In genomic region chr6:125781307-125781868, GRCh38 we compare ENCODE assay signal across 8 cellular contexts. TPM values are rescaled to one million over a fixed set of nuclear protein-coding genes. Genes with fewer than 3 reads are reported as not detected.
DNase-seq lines count a peak whose midpoint lies in the region; ATAC-seq and TF ChIP-seq lines count a peak whose summit lies in the region.

No MANE protein-coding gene starts in this region.

- no peaks in the 10 kb centered on the region for H3K36me3 ChIP-seq in HCT116 (ENCODE audit: control insufficient read depth in 1 of 2, insufficient read depth in 2 of 2, low read length in 2 of 2)
- H3K36me3 ChIP-seq in WERI-Rb-1 = no peaks in the 10 kb centered on the region
- no peaks in the 10 kb centered on the region for H3K36me3 ChIP-seq in esophagus squamous epithelium
- H3K36me3 ChIP-seq in trophoblast cell (ENCODE audit: control insufficient read depth in 1 of 2, insufficient read depth in 2 of 2, low read length in 2 of 2) = no peaks in the 10 kb centered on the region

- CTCF ChIA-PET in activated CD8-positive, alpha-beta memory T cell treated with anti-CD3 and anti-CD28 coated beads, Interleukin-2, amount 10 ng/mL, durations not matched to agents 7 days and 5 days (lab: Charles Lee) = interaction anchor here (0.7 to 3.1 kb wide), 15 partner anchors 10 to 516 kb away, joined by 3 to 87 read pairs (median 4); partner anchors contain the start of genes HINT3, NCOA7 and TRMT11
- CTCF ChIA-PET in HCT116 (lab: Charles Lee) = interaction anchor here (1.6 to 2.3 kb wide), 5 partner anchors 9 to 468 kb away, joined by 7 to 19 read pairs (median 10); partner anchors contain the start of genes HINT3 and NCOA7

- POLR2A ChIA-PET in HCT116 (lab: Charles Lee) = interaction anchor here (0.6 to 2.3 kb wide), 4 partner anchors 9 to 897 kb away, joined by 3 to 25 read pairs (median 3); partner anchors contain the start of genes NCOA7 and TRMT11

- TF ChIP-seq RAD21 in HCT116 (IDR thresholded peaks at IDR 0.05; ENCODE audit: low read depth) = peak; percentile 49

- TF ChIP-seq CTCF in HCT116 (IDR thresholded peaks at IDR 0.05 in 2 of 3, conservative IDR thresholded peaks at IDR 0.05 in 1 of 3; ENCODE audit: borderline replicate concordance in 1 of 3, insufficient read depth in 1 of 3, low read depth in 2 of 3, low read length in 2 of 3) (peak in 1 of 3 experiments; percentile 50; a peak in 1 of 6 replicates), WERI-Rb-1 (IDR thresholded peaks at IDR 0.05; ENCODE audit: low read depth, low read length) (no peak), esophagus squamous epithelium (IDR thresholded peaks at IDR 0.05) (no peak), nephron progenitor cell (IDR thresholded peaks at IDR 0.05) (no peak)

- peaks cover 17% of the 10 kb centered on the region for H3K4me1 Mint-ChIP-seq in activated CD8-positive, alpha-beta memory T cell treated with anti-CD3 and anti-CD28 coated beads, Interleukin-2, amount 10 ng/mL, durations not matched to agents 7 days and 5 days
- no peaks in the 10 kb centered on the region for H3K4me1 Mint-ChIP-seq in nephron progenitor cell

- 0% methylated on average over 3 of the region's 3 CpGs for WGBS in esophagus squamous epithelium, 2 donors
- WGBS in trophoblast cell (ENCODE audit: extremely low coverage, insufficient coverage, insufficient read length) = no CpG with 5 or more reads among the region's 3 CpGs

- no peak overlapping the region for H4K12ac ChIP-seq in trophoblast cell (ENCODE audit: low read depth, low read length)

- H3K9me3 Mint-ChIP-seq in activated CD8-positive, alpha-beta memory T cell treated with anti-CD3 and anti-CD28 coated beads, Interleukin-2, amount 10 ng/mL, durations not matched to agents 7 days and 5 days (ENCODE audit: low read depth) = no peaks in the 10 kb centered on the region
- peaks cover 6% of the 10 kb centered on the region for H3K9me3 Mint-ChIP-seq in nephron progenitor cell

- ATAC-seq in activated CD8-positive, alpha-beta memory T cell treated with anti-CD3 and anti-CD28 coated beads, Interleukin-2, amount 10 ng/mL, durations not matched to agents 7 days and 5 days = peak; percentile 67
- peak; percentile 16 for ATAC-seq in HCT116

- H3K18ac ChIP-seq in trophoblast cell (ENCODE audit: low read length) = no peak overlapping the region

- no peaks in the 10 kb centered on the region for H4K20me1 ChIP-seq in HCT116 (ENCODE audit: insufficient read depth)

- H3K4me3 ChIP-seq in HCT116 (replicated peaks in 1 of 2; ENCODE audit: low read depth in 1 of 2, low read length in 2 of 2) = peak overlapping the region; percentile 39 to 51
- peak overlapping the region; percentile 95 for H3K4me3 ChIP-seq in WERI-Rb-1 (ENCODE audit: low read depth, low read length)
- H3K4me3 ChIP-seq in esophagus squamous epithelium = peak overlapping the region; percentile 41 to 87 (median 70)
- H3K4me3 ChIP-seq in trophoblast cell (ENCODE audit: low read depth, low read length) = peak overlapping the region; percentile 81

- H3K9ac ChIP-seq in HCT116 (ENCODE audit: low read length) (peak overlapping the region; percentile 57), trophoblast cell (ENCODE audit: low read length) (no peak overlapping the region)

- H3K27ac Mint-ChIP-seq in activated CD8-positive, alpha-beta memory T cell treated with anti-CD3 and anti-CD28 coated beads, Interleukin-2, amount 10 ng/mL, durations not matched to agents 7 days and 5 days = no peak overlapping the region
- H3K27ac Mint-ChIP-seq in nephron progenitor cell = no peak overlapping the region

- H3K4me1 ChIP-seq in HCT116 (ENCODE audit: control insufficient read depth in 1 of 2, insufficient read depth in 2 of 2, low read length in 2 of 2) = peaks cover 0 to 14% of the 10 kb centered on the region in 2 experiments; a peak in 3 of 4 replicates
- H3K4me1 ChIP-seq in esophagus squamous epithelium = peaks cover 0 to 19% (median 0%) of the 10 kb centered on the region in 3 donors
- H3K4me1 ChIP-seq in trophoblast cell (ENCODE audit: control insufficient read depth in 1 of 2, insufficient read depth in 2 of 2, low read length in 2 of 2) = no peaks in the 10 kb centered on the region

- H2BK120ac ChIP-seq in trophoblast cell (ENCODE audit: insufficient read depth, low read length, poor library complexity) = no peak overlapping the region

- H2AK5ac ChIP-seq in trophoblast cell (ENCODE audit: low read length) = no peak overlapping the region

- H3K4ac ChIP-seq in trophoblast cell (ENCODE audit: low read depth, low read length) = no peak overlapping the region

- no peak overlapping the region for H3K23ac ChIP-seq in trophoblast cell (ENCODE audit: low read length)

- H3K9me2 ChIP-seq in HCT116 (ENCODE audit: insufficient read depth) = no peaks in the 10 kb centered on the region

- no peaks in the 10 kb centered on the region for H3K79me2 ChIP-seq in HCT116 (ENCODE audit: insufficient read depth, low read length)
- no peaks in the 10 kb centered on the region for H3K79me2 ChIP-seq in trophoblast cell (ENCODE audit: control insufficient read depth, insufficient read depth, low read length, poor library complexity)

- BruUV-seq in HCT116 (replicated peaks; lab: Mats Ljungman, UMichigan) = TSS peak; percentile 73

- no peak overlapping the region for H3K14ac ChIP-seq in trophoblast cell (ENCODE audit: low read length)

- peak; percentile 80 for DNase-seq in activated CD8-positive, alpha-beta memory T cell treated with anti-CD3 and anti-CD28 coated beads, Interleukin-2, amount 10 ng/mL, durations not matched to agents 7 days and 5 days
- DNase-seq in activated CD8-positive, alpha-beta memory T cell treated with anti-CD3 and anti-CD28 coated beads, Interleukin-2, amount 50 U/mL, for 48 hours = no peak
- DNase-seq in HCT116 (ENCODE audit: low read depth, low spot score) (no peak), M059J (ENCODE audit: low read depth) (peak; percentile 26), WERI-Rb-1 (no peak), esophagus squamous epithelium (lab: John Stamatoyannopoulos, UW) (no peak), trophoblast cell (no peak), nephron progenitor cell (no peak)

- peak overlapping the region; percentile 69 for H3K4me2 ChIP-seq in HCT116 (ENCODE audit: low read length)
- peak overlapping the region; percentile 96 for H3K4me2 ChIP-seq in trophoblast cell (ENCODE audit: low read length)

- peaks cover 6% of the 10 kb centered on the region for H3K79me1 ChIP-seq in trophoblast cell (ENCODE audit: low read length)

- H2BK5ac ChIP-seq in trophoblast cell (ENCODE audit: low read depth, low read length, poor library complexity) = no peak overlapping the region

- peaks cover 12% of the 10 kb centered on the region for H3K27me3 Mint-ChIP-seq in activated CD8-positive, alpha-beta memory T cell treated with anti-CD3 and anti-CD28 coated beads, Interleukin-2, amount 10 ng/mL, durations not matched to agents 7 days and 5 days
- H3K27me3 Mint-ChIP-seq in nephron progenitor cell (ENCODE audit: low read depth, poor library complexity) = no peaks in the 10 kb centered on the region

- no peak overlapping the region for H4K8ac ChIP-seq in trophoblast cell (ENCODE audit: low read depth, low read length)

- no peak for TF ChIP-seq POLR2A in HCT116 (IDR thresholded peaks at IDR 0.05; ENCODE audit: borderline replicate concordance, extremely low read depth, insufficient read depth, insufficient read length)
- no peak for TF ChIP-seq POLR2A in esophagus squamous epithelium (IDR thresholded peaks at IDR 0.05)

- H4K91ac ChIP-seq in trophoblast cell (ENCODE audit: low read depth, low read length) = no peak overlapping the region

- RAD21 ChIA-PET in HCT116 (lab: Charles Lee; ENCODE audit: low non-redundant PET in 1 of 2, low total read pairs in 2 of 2, uncharacterized antibody in 2 of 2, unreplicated experiment in 2 of 2) = interaction anchor here in 1 of 2 experiments (0.8 kb wide), 1 partner anchor 193 kb away, joined by 3 read pairs; no protein-coding TSS in a partner anchor

- no peak overlapping the region for H2BK12ac ChIP-seq in trophoblast cell (ENCODE audit: low read length)

- intact Hi-C loops in HCT116 (cut with micrococcal nuclease) (loop anchor here (2.0 kb wide), 1 partner anchor 205 kb away; the partner anchor contains the start of gene TRMT11), esophagus squamous epithelium (cut with DNase I) (loop anchor here (5.0 kb wide), 1 partner anchor 176 kb away; the partner anchor contains the start of gene HINT3)

- H3K9me3 ChIP-seq in HCT116 (ENCODE audit: control insufficient read depth in 1 of 2, insufficient read depth in 1 of 2, low read depth in 1 of 2, low read length in 2 of 2) = no peaks in the 10 kb centered on the region
- peaks cover 4% of the 10 kb centered on the region for H3K9me3 ChIP-seq in WERI-Rb-1 (ENCODE audit: severe bottlenecking)
- no peaks in the 10 kb centered on the region for H3K9me3 ChIP-seq in esophagus squamous epithelium
- peaks cover 2% of the 10 kb centered on the region for H3K9me3 ChIP-seq in trophoblast cell (ENCODE audit: insufficient read depth, low read depth, low read length)

- H2AFZ ChIP-seq in HCT116 (ENCODE audit: low read depth, low read length, poor library complexity, severe bottlenecking) (peak overlapping the region; percentile 95), trophoblast cell (ENCODE audit: insufficient read depth, low read length, poor library complexity) (peak overlapping the region; percentile 73)

- no peak overlapping the region for H3K4me3 Mint-ChIP-seq in activated CD8-positive, alpha-beta memory T cell treated with anti-CD3 and anti-CD28 coated beads, Interleukin-2, amount 10 ng/mL, durations not matched to agents 7 days and 5 days
- H3K4me3 Mint-ChIP-seq in nephron progenitor cell = no peak overlapping the region

- peaks cover 9% of the 10 kb centered on the region for H3K36me3 Mint-ChIP-seq in activated CD8-positive, alpha-beta memory T cell treated with anti-CD3 and anti-CD28 coated beads, Interleukin-2, amount 10 ng/mL, durations not matched to agents 7 days and 5 days
- H3K36me3 Mint-ChIP-seq in nephron progenitor cell (ENCODE audit: low read depth) = no peaks in the 10 kb centered on the region

- H3K27ac ChIP-seq in HCT116 (ENCODE audit: low read depth, low read length) = peak overlapping the region; percentile 24; the same call in 1 of the 2 replicates
- no peak overlapping the region; the same call in 1 of the 2 replicates for H3K27ac ChIP-seq in WERI-Rb-1
- peak overlapping the region; percentile 90 to 98 (median 96) for H3K27ac ChIP-seq in esophagus squamous epithelium
- H3K27ac ChIP-seq in trophoblast cell (ENCODE audit: low read depth, low read length) = no peak overlapping the region

- H3K27me3 ChIP-seq in HCT116 (ENCODE audit: insufficient read depth, low read length) = no peaks in the 10 kb centered on the region
- H3K27me3 ChIP-seq in WERI-Rb-1 (ENCODE audit: insufficient read depth, low read depth, severe bottlenecking) = no peaks in the 10 kb centered on the region
- H3K27me3 ChIP-seq in esophagus squamous epithelium = no peaks in the 10 kb centered on the region
- H3K27me3 ChIP-seq in trophoblast cell (ENCODE audit: insufficient read depth, low read length) = no peaks in the 10 kb centered on the region

RNA-seq across cellular contexts. Expression of gene NCOA7, which starts 9.4 kb away (rescaled TPM):
- total RNA-seq in activated CD8-positive, alpha-beta memory T cell treated with anti-CD3 and anti-CD28 coated beads, Interleukin-2, amount 10 ng/mL, durations not matched to agents 7 days and 5 days = 10 to 100 TPM; 45.3 to 46.9 TPM
- 13.8 TPM for total RNA-seq in HCT116 (2021; ENCODE audit: unreplicated experiment)
- polyA plus RNA-seq in HCT116 (2012) = 7.7 and 8.6 TPM in 2 replicates
- total RNA-seq in M059J (2014; rRNA removed; shearing (Covaris generic)) = 39.6 and 43.9 TPM in 2 replicates
- total RNA-seq in esophagus squamous epithelium = 10 to 100 TPM; 30.9 to 85.1 (median 45.8) TPM
- polyA plus RNA-seq in trophoblast cell (2013) = 16.3 and 17.4 TPM in 2 replicates

RNA-seq across cellular contexts. Expression of gene HEY2, which starts 32.0 kb away (rescaled TPM):
- not detected for total RNA-seq in activated CD8-positive, alpha-beta memory T cell treated with anti-CD3 and anti-CD28 coated beads, Interleukin-2, amount 10 ng/mL, durations not matched to agents 7 days and 5 days
- not detected for total RNA-seq in HCT116 (2021; ENCODE audit: unreplicated experiment)
- polyA plus RNA-seq in HCT116 (2012) = 0.04 TPM in 1 of 2 replicates, not detected in the other
- total RNA-seq in M059J (2014; rRNA removed; shearing (Covaris generic)) = not detected in 2 replicates
- total RNA-seq in esophagus squamous epithelium = 1 to 10 TPM in 2 of 4 donors, under 1 TPM in 1, not detected in 1; 0.61 to 2.8 (median 1.3) TPM
- polyA plus RNA-seq in trophoblast cell (2013) = 11.4 and 13.4 TPM in 2 replicates

Comparison
In these comparisons a context has a peak if more than half of its experiments do, and no peak if none do; other contexts are left out.
1. DNase-seq: peak in activated CD8-positive, alpha-beta memory T cell treated with anti-CD3 and anti-CD28 coated beads, Interleukin-2, amount 10 ng/mL, durations not matched to agents 7 days and 5 days (single experiment) and M059J (single experiment); none in activated CD8-positive, alpha-beta memory T cell treated with anti-CD3 and anti-CD28 coated beads, Interleukin-2, amount 50 U/mL, for 48 hours (single experiment), HCT116 (single experiment), WERI-Rb-1 (single experiment), esophagus squamous epithelium (single experiment), trophoblast cell (0 of 2) and nephron progenitor cell (single experiment).
2. H3K27ac ChIP-seq: peak in HCT116 (single experiment) and esophagus squamous epithelium (4 of 4); none in WERI-Rb-1 (single experiment) and trophoblast cell (single experiment).
3. H3K4me3 ChIP-seq: peak in every context shown above with its lines; median percentile 95 in WERI-Rb-1; 81 in trophoblast cell; 70 in esophagus squamous epithelium; 45 in HCT116.